ENCODE assay signal across 22 cellular contexts in genomic region chr4:183431614-183432013, GRCh38.
"Had no signal": no experiment of that assay in that cellular context is flagged by ENCODE, and none has a peak within 500 bp of the region (broad histone marks: within the 10 kb centered on the region; RNA-seq: fewer than 3 reads in every experiment).

No MANE protein-coding gene starts in this region.

- H3K9me3 ChIP-seq: gastrocnemius medialis, ovary, stomach, upper lobe of left lung had no signal

- DNase-seq: activated CD4-positive, alpha-beta T cell treated with anti-CD3 and anti-CD28 coated beads, Interleukin-2, amount 50 U/mL, for 4 hours; activated CD4-positive, CD25-positive, alpha-beta regulatory T cell treated with anti-CD3 and anti-CD28 coated beads, Interleukin-2, amount 50 U/mL, for 72 hours; activated effector memory CD4-positive, alpha-beta T cell treated with anti-CD3 and anti-CD28 coated beads, Interleukin-2, amount 50 U/mL, for 16 hours; activated T-cell treated with anti-CD3 and anti-CD28 coated beads, Interleukin-2, amount 50 U/mL, for 48 hours; aorta; brain microvascular endothelial cell; cerebellar nuclear complex; effector CD8-positive, alpha-beta T cell; gastrocnemius medialis; kidney; mammary epithelial cell; stimulated activated CD4-positive, alpha-beta T cell treated with anti-CD3 and anti-CD28 coated beads, Interleukin-4, amount 100 ng/mL, for 24 hours; stomach; T-helper 2 cell; upper lobe of left lung had no signal

- H3K4me3 Mint-ChIP-seq: dendritic cell treated with granulocyte-macrophage colony-stimulating factor and Interleukin-4, amounts not matched to agents 40 ng/mL and 50 ng/mL, for 4 days; stimulated activated effector memory CD8-positive, alpha-beta T cell treated with anti-CD3 and anti-CD28 coated beads, Interleukin-12 subunit alpha, Interleukin-12 subunit beta, amount 100 ng/mL, for 72 hours had no signal

- H3K36me3 ChIP-seq: brain microvascular endothelial cell, gastrocnemius medialis, ovary, stomach, upper lobe of left lung had no signal

- ATAC-seq: gastrocnemius medialis, left lobe of liver, sciatic nerve had no signal

- H3K27ac ChIP-seq: brain microvascular endothelial cell, gastrocnemius medialis, ovary, VCaP had no signal

- H3K4me3 ChIP-seq: gastrocnemius medialis, ovary, smooth muscle cell, stomach, upper lobe of left lung had no signal

- H3K36me3 Mint-ChIP-seq: stimulated activated effector memory CD8-positive, alpha-beta T cell treated with anti-CD3 and anti-CD28 coated beads, Interleukin-12 subunit alpha, Interleukin-12 subunit beta, amount 100 ng/mL, for 72 hours had no signal

- H3K27me3 ChIP-seq: brain microvascular endothelial cell, gastrocnemius medialis, ovary, stomach, upper lobe of left lung had no signal

- H3K9me3 Mint-ChIP-seq: dendritic cell treated with granulocyte-macrophage colony-stimulating factor and Interleukin-4, amounts not matched to agents 40 ng/mL and 50 ng/mL, for 4 days; stimulated activated effector memory CD8-positive, alpha-beta T cell treated with anti-CD3 and anti-CD28 coated beads, Interleukin-12 subunit alpha, Interleukin-12 subunit beta, amount 100 ng/mL, for 72 hours had no signal

- H3K4me1 ChIP-seq: gastrocnemius medialis had no signal
